In genomic region chr9:127769985-127770904, GRCh38 we compare ENCODE assay signal across 1 cellular context.
TF ChIP-seq lines count a peak whose summit lies in the region.

No MANE protein-coding gene starts in this region.

TF ChIP-seq in IMR-90, 13 proteins besides CTCF, POLR2A, EP300 and RAD21:
- TF ChIP-seq BHLHE40 (IDR thresholded peaks at IDR 0.05; ENCODE audit: low read depth, low read length) (no peak), ELK1 (IDR thresholded peaks at IDR 0.05; ENCODE audit: borderline replicate concordance, low read depth, low read length) (no peak), MAZ (IDR thresholded peaks at IDR 0.05; ENCODE audit: borderline replicate concordance, low read depth, low read length) (no peak), USF2 (IDR thresholded peaks at IDR 0.05; ENCODE audit: low read depth, low read length) (no peak), RFX5 (IDR thresholded peaks at IDR 0.05; ENCODE audit: low read depth, low read length) (no peak)
